ENCODE assay signal across 17 cellular contexts in genomic region chr4:168919706-168920324, GRCh38.
DNase-seq lines count a peak whose midpoint lies in the region; ATAC-seq and TF ChIP-seq lines count a peak whose summit lies in the region.
"Had no signal": no experiment of that assay in that cellular context is flagged by ENCODE, and none has a peak within 500 bp of the region (broad histone marks: within the 10 kb centered on the region; RNA-seq: fewer than 3 reads in every experiment).

No MANE protein-coding gene starts in this region.

- H3K9ac ChIP-seq in H9 (ENCODE audit: extremely low read depth, insufficient read length, low read length): no peak overlapping the region

- no peak overlapping the region for H4K8ac ChIP-seq in H9 (replicated peaks; ENCODE audit: insufficient read length, low read depth, low read length)

- intact Hi-C loops in right cardiac atrium (cut with DNase I): loop anchor here (5.0 to 10.0 kb wide), 8 partner anchors 75 to 567 kb away; no protein-coding TSS in a partner anchor
- intact Hi-C loops in psoas muscle (cut with DNase I): loop anchor here (1.0 to 10.0 kb wide), 8 partner anchors 87 to 738 kb away; no protein-coding TSS in a partner anchor
- intact Hi-C loops in Caco-2 (cut with micrococcal nuclease; ENCODE audit: unreplicated experiment): loop anchor here (5.0 kb wide), 1 partner anchor 88 kb away; no protein-coding TSS in a partner anchor
- intact Hi-C loops in spleen (cut with DNase I; ENCODE audit: low total_unique reads): loop anchor here (5.0 to 10.0 kb wide), 2 partner anchors 205 to 567 kb away; no protein-coding TSS in a partner anchor

- CTCF ChIA-PET in WTC11 (lab: Charles Lee): interaction anchor here (1.0 to 4.2 kb wide), 6 partner anchors 24 to 334 kb away, joined by 3 to 53 read pairs (median 4); no protein-coding TSS in a partner anchor
- CTCF ChIA-PET in Caco-2 (lab: Charles Lee): interaction anchor here (0.7 kb wide), 1 partner anchor 553 kb away, joined by 4 read pairs; no protein-coding TSS in a partner anchor

- no peak overlapping the region for H2BK5ac ChIP-seq in H9 (ENCODE audit: insufficient read length, low read length)

- H3K4me1 ChIP-seq in H9 (ENCODE audit: insufficient read depth, low read length) (peaks cover 8% of the 10 kb centered on the region), right cardiac atrium (ENCODE audit: control insufficient read depth, insufficient read depth, low read length) (no peaks in the 10 kb centered on the region), psoas muscle (no peaks in the 10 kb centered on the region), Caco-2 (no peaks in the 10 kb centered on the region), spleen (peaks cover 0 to 3% (median 0%) of the 10 kb centered on the region in 6 donors)

- no peak overlapping the region for H3K18ac ChIP-seq in H9 (ENCODE audit: insufficient read length, low read depth, low read length)

- H2BK120ac ChIP-seq in H9 (ENCODE audit: low read depth, low read length, poor library complexity, severe bottlenecking): no peak overlapping the region

- BruUV-seq in Caco-2 (replicated peaks; lab: Mats Ljungman, UMichigan): no TSS peak

- H3K4me3 ChIP-seq in right cardiac atrium (ENCODE audit: low read length): no peak overlapping the region
- no peak overlapping the region for H3K4me3 ChIP-seq in psoas muscle
- no peak overlapping the region for H3K4me3 ChIP-seq in Caco-2 (ENCODE audit: low read depth, low read length)
- H3K4me3 ChIP-seq in spleen: no peak overlapping the region
- H3K4me3 ChIP-seq: GM12878, skin epidermis had no signal

- TF ChIP-seq CTCF in H9 (conservative IDR thresholded peaks at IDR 0.05) (no peak), WTC11 (IDR thresholded peaks at IDR 0.05) (no peak), psoas muscle (IDR thresholded peaks at IDR 0.05) (no peak), Caco-2 (IDR thresholded peaks at IDR 0.05; ENCODE audit: insufficient read depth in 1 of 2, low read depth in 1 of 2, low read length in 1 of 2, severe bottlenecking in 1 of 2, unreplicated experiment in 1 of 2) (no peak), spleen (IDR thresholded peaks at IDR 0.05 in 8 of 11, conservative IDR thresholded peaks at IDR 0.05 in 3 of 11) (no peak)

- no peak overlapping the region for H3K56ac ChIP-seq in H9 (ENCODE audit: insufficient read length, low read depth, low read length)

- no peak overlapping the region for H2AK5ac ChIP-seq in H9 (ENCODE audit: insufficient read length, low read length)

- peaks cover 0 to 16% (median 10%) of the 10 kb centered on the region in 3 experiments; a peak in 4 of 7 replicates for H3K36me3 Mint-ChIP-seq in H9 (ENCODE audit: insufficient read depth in 1 of 3, low read depth in 3 of 3)
- peaks cover 2% of the 10 kb centered on the region for H3K36me3 Mint-ChIP-seq in WTC11
- peaks cover 1% of the 10 kb centered on the region for H3K36me3 Mint-ChIP-seq in Caco-2 (ENCODE audit: insufficient read depth, unreplicated experiment)
- H3K36me3 Mint-ChIP-seq: activated naive CD4-positive, alpha-beta T cell treated with anti-CD3 and anti-CD28 coated beads, Interleukin-2, amount 50 U/mL, for 24 hours; CD8-positive, alpha-beta memory T cell had no signal

- H3K23ac ChIP-seq in H9 (ENCODE audit: insufficient read length, low read depth, low read length): no peak overlapping the region

- no peaks in the 10 kb centered on the region for H3K27me3 Mint-ChIP-seq in H9 (ENCODE audit: low read depth)
- H3K27me3 Mint-ChIP-seq in WTC11 (ENCODE audit: low read depth): no peaks in the 10 kb centered on the region
- no peaks in the 10 kb centered on the region for H3K27me3 Mint-ChIP-seq in Caco-2 (ENCODE audit: insufficient read depth, unreplicated experiment)
- H3K27me3 Mint-ChIP-seq: activated naive CD4-positive, alpha-beta T cell treated with anti-CD3 and anti-CD28 coated beads, Interleukin-2, amount 50 U/mL, for 24 hours; stimulated activated memory B cell treated with anti-CD40 and anti-IgM and Interleukin-4, amounts not matched to agents 10 μg/mL and 1 μg/mL and 100 μg/mL, for 72 hours had no signal

- no peak for DNase-seq in H9
- DNase-seq in WTC11 (ENCODE audit: low spot score): no peak
- DNase-seq in right cardiac atrium: no peak
- DNase-seq in psoas muscle: no peak
- no peak for DNase-seq in Caco-2
- no peak for DNase-seq in spleen
- DNase-seq in GDM1 (lab: John Stamatoyannopoulos, UW): no peak
- no peak for DNase-seq in D341Med (ENCODE audit: low spot score)
- DNase-seq: CD8-positive, alpha-beta memory T cell; EL; immature natural killer cell; nucleus accumbens; RPMI8226 had no signal

- no CpG with 5 or more reads among the region's 4 CpGs for WGBS in H9 (ENCODE audit: extremely low coverage, insufficient read length, low lambda C conversion rate)
- WGBS in right cardiac atrium: 65% methylated on average over 4 of the region's 4 CpGs
- WGBS in psoas muscle, 3 donors: 62 to 87% (median 66%) methylated on average over 4 of the region's 4 CpGs
- WGBS in spleen, 5 donors: 89 to 96% (median 91%) methylated on average over 4 of the region's 4 CpGs

- no peak for TF ChIP-seq POLR2A in spleen (IDR thresholded peaks at IDR 0.05)

- no peak overlapping the region for H3K4me2 ChIP-seq in H9 (ENCODE audit: insufficient read depth, insufficient read length, low read length)

- H3K4me3 Mint-ChIP-seq in H9 (no peak overlapping the region), WTC11 (no peak overlapping the region), Caco-2 (ENCODE audit: unreplicated experiment) (no peak overlapping the region)
- H3K4me3 Mint-ChIP-seq: activated naive CD4-positive, alpha-beta T cell treated with anti-CD3 and anti-CD28 coated beads, Interleukin-2, amount 50 U/mL, for 24 hours; CD8-positive, alpha-beta memory T cell; immature natural killer cell; stimulated activated memory B cell treated with anti-CD40 and anti-IgM and Interleukin-4, amounts not matched to agents 10 μg/mL and 1 μg/mL and 100 μg/mL, for 72 hours had no signal

- no peak overlapping the region for H3K4ac ChIP-seq in H9 (ENCODE audit: low read depth, low read length)

- no peak overlapping the region for H2BK12ac ChIP-seq in H9 (ENCODE audit: insufficient read length, low read depth, low read length)

- H3K27ac ChIP-seq in H9 (ENCODE audit: insufficient read length, low read depth, low read length) (peak overlapping the region; percentile 1), right cardiac atrium (ENCODE audit: low read length) (peak overlapping the region; percentile 19), psoas muscle (peak overlapping the region; percentile 1), spleen (peak overlapping the region in 1 of 8 donors; percentile 25)

- H3K27me3 ChIP-seq in H9 (ENCODE audit: insufficient read depth, low read length) (no peaks in the 10 kb centered on the region), right cardiac atrium (ENCODE audit: control insufficient read depth, insufficient read depth) (no peaks in the 10 kb centered on the region), psoas muscle (ENCODE audit: insufficient read depth in 3 of 3, low read length in 2 of 3) (no peaks in the 10 kb centered on the region), Caco-2 (replicated peaks; ENCODE audit: control insufficient read depth, insufficient read depth, low read length) (no peaks in the 10 kb centered on the region), spleen (replicated peaks in 1 of 7) (no peaks in the 10 kb centered on the region)

- no peak overlapping the region for H2AFZ ChIP-seq in H9 (ENCODE audit: low read length)

- H2BK15ac ChIP-seq in H9 (ENCODE audit: low read depth, low read length): no peak overlapping the region

- H4K91ac ChIP-seq in H9 (ENCODE audit: insufficient read length, low read depth, low read length): no peak overlapping the region

- no peaks in the 10 kb centered on the region for H3K79me1 ChIP-seq in H9 (ENCODE audit: insufficient read depth, low read depth, low read length, poor library complexity, severe bottlenecking)

- H3K36me3 ChIP-seq in psoas muscle (ENCODE audit: insufficient read depth in 1 of 2, low read depth in 1 of 2): peaks cover 5 to 87% of the 10 kb centered on the region in 2 donors
- no peaks in the 10 kb centered on the region for H3K36me3 ChIP-seq in Caco-2 (ENCODE audit: control insufficient read depth, insufficient read depth, low read length)
- peaks cover 0 to 82% (median 7%) of the 10 kb centered on the region in 6 donors for H3K36me3 ChIP-seq in spleen

- H3K4me1 Mint-ChIP-seq in H9 (peaks cover 33 to 50% of the 10 kb centered on the region in 2 experiments), WTC11 (peaks cover 50% of the 10 kb centered on the region), Caco-2 (ENCODE audit: low read depth, unreplicated experiment) (peaks cover 7% of the 10 kb centered on the region)
- H3K4me1 Mint-ChIP-seq: activated naive CD4-positive, alpha-beta T cell treated with anti-CD3 and anti-CD28 coated beads, Interleukin-2, amount 50 U/mL, for 24 hours; stimulated activated memory B cell treated with anti-CD40 and anti-IgM and Interleukin-4, amounts not matched to agents 10 μg/mL and 1 μg/mL and 100 μg/mL, for 72 hours had no signal

- no peak for ATAC-seq in WTC11
- ATAC-seq in right cardiac atrium: peak; percentile 52 to 66
- ATAC-seq in psoas muscle: peak; percentile 21 to 57 (median 37)
- ATAC-seq: GM12878; stimulated activated memory B cell treated with anti-CD40 and anti-IgM and Interleukin-4, amounts not matched to agents 10 μg/mL and 1 μg/mL and 100 μg/mL, for 72 hours had no signal

- no peak overlapping the region for H2BK20ac ChIP-seq in H9 (ENCODE audit: low read depth, low read length, poor library complexity, severe bottlenecking)

- H3K23me2 ChIP-seq in H9 (ENCODE audit: insufficient read length, low read depth, low read length, poor library complexity, severe bottlenecking): no peaks in the 10 kb centered on the region

- H3K9me3 ChIP-seq in H9 (ENCODE audit: control insufficient read depth, low read depth, low read length) (no peaks in the 10 kb centered on the region), right cardiac atrium (ENCODE audit: control insufficient read depth, low read length) (no peaks in the 10 kb centered on the region), psoas muscle (no peaks in the 10 kb centered on the region), Caco-2 (no peaks in the 10 kb centered on the region), spleen (no peaks in the 10 kb centered on the region)

- no peak overlapping the region for H3K14ac ChIP-seq in H9 (ENCODE audit: insufficient read depth, low read length)

- H3K27ac Mint-ChIP-seq in H9: peak overlapping the region; percentile 39 to 93 (median 77); a peak in 6 of 7 replicates
- H3K27ac Mint-ChIP-seq in WTC11: peak overlapping the region; percentile 58; the same call in 1 of the 2 replicates
- H3K27ac Mint-ChIP-seq in Caco-2 (ENCODE audit: unreplicated experiment): no peak overlapping the region
- H3K27ac Mint-ChIP-seq: activated naive CD4-positive, alpha-beta T cell treated with anti-CD3 and anti-CD28 coated beads, Interleukin-2, amount 50 U/mL, for 24 hours; CD8-positive, alpha-beta memory T cell; stimulated activated memory B cell treated with anti-CD40 and anti-IgM and Interleukin-4, amounts not matched to agents 10 μg/mL and 1 μg/mL and 100 μg/mL, for 72 hours had no signal

- H3T11ph ChIP-seq in H9 (ENCODE audit: low read length): no peak overlapping the region

- H3K79me2 ChIP-seq in H9 (ENCODE audit: insufficient read depth, low read length): no peaks in the 10 kb centered on the region

- no peaks in the 10 kb centered on the region for H3K9me3 Mint-ChIP-seq in H9
- no peaks in the 10 kb centered on the region for H3K9me3 Mint-ChIP-seq in WTC11
- H3K9me3 Mint-ChIP-seq in Caco-2 (ENCODE audit: unreplicated experiment): no peaks in the 10 kb centered on the region
- H3K9me3 Mint-ChIP-seq: activated naive CD4-positive, alpha-beta T cell treated with anti-CD3 and anti-CD28 coated beads, Interleukin-2, amount 50 U/mL, for 24 hours; CD8-positive, alpha-beta memory T cell; immature natural killer cell; stimulated activated memory B cell treated with anti-CD40 and anti-IgM and Interleukin-4, amounts not matched to agents 10 μg/mL and 1 μg/mL and 100 μg/mL, for 72 hours had no signal

- POLR2A ChIA-PET in WTC11 (lab: Charles Lee): interaction anchor here (0.9 kb wide), 1 partner anchor 87 kb away, joined by 3 read pairs; no protein-coding TSS in a partner anchor
- POLR2A ChIA-PET in Caco-2 (lab: Charles Lee): no interaction called here

- H4K20me1 ChIP-seq in H9 (ENCODE audit: control insufficient read depth, insufficient read depth, insufficient read length): no peaks in the 10 kb centered on the region

- H4K5ac ChIP-seq in H9 (ENCODE audit: insufficient read length, low read depth, low read length): no peak overlapping the region
